In genomic region chr10:122140941-122141623, GRCh38 we compare ENCODE assay signal across 1 cellular context.
A peak's percentile ranks its signal among the peaks of the same experiment; 100 is the strongest.
TF ChIP-seq lines count a peak whose summit lies in the region.

No MANE protein-coding gene starts in this region.

TF ChIP-seq in SK-N-SH, 30 proteins besides CTCF, POLR2A, EP300 and RAD21 (continued from another document):
- TF ChIP-seq REST (IDR thresholded peaks at IDR 0.05; ENCODE audit: low read depth, low read length) (0 out of 2 replicates have a peak, but pooled peaks have one; percentile 9), PBX3 (IDR thresholded peaks at IDR 0.05) (peak; percentile 58; the same call in 1 of the 2 replicates), FOSL2 (IDR thresholded peaks at IDR 0.05; ENCODE audit: borderline replicate concordance, low read depth) (peak; percentile 91), GATA2 (CRISPR knock-in tag; IDR thresholded peaks at IDR 0.05) (no peak), RXRA (IDR thresholded peaks at IDR 0.05; ENCODE audit: borderline replicate concordance, low read depth) (peak; percentile 87), NFIC (IDR thresholded peaks at IDR 0.05; ENCODE audit: borderline replicate concordance) (peak; percentile 96), MXI1 (IDR thresholded peaks at IDR 0.05; ENCODE audit: low read depth, low read length) (no peak)
